Comparison of ENCODE assay signal across 26 cellular contexts in genomic region chr10:58627392-58627791, GRCh38.
"Had no signal": no experiment of that assay in that cellular context is flagged by ENCODE, and none has a peak within 500 bp of the region (broad histone marks: within the 10 kb centered on the region; RNA-seq: fewer than 3 reads in every experiment).

No MANE protein-coding gene starts in this region.

- H3K9me3 ChIP-seq: ovary, psoas muscle, spleen, stomach, thoracic aorta, thyroid gland, tibial nerve, upper lobe of left lung, uterus had no signal

- H3K4me3 ChIP-seq: neural progenitor cell, ovary, psoas muscle, skin epidermis, smooth muscle cell, spleen, stomach, thoracic aorta, thyroid gland, tibial nerve, upper lobe of left lung, uterus had no signal

- H3K36me3 ChIP-seq: neural progenitor cell, ovary, spleen, stomach, thoracic aorta, thyroid gland, tibial nerve, upper lobe of left lung, uterus had no signal

- H3K27ac ChIP-seq: neural progenitor cell, ovary, parathyroid adenoma, psoas muscle, skin epidermis, spleen, stomach, thoracic aorta, thyroid gland, tibial nerve, upper lobe of left lung, uterus had no signal

- H3K4me2 ChIP-seq: neural progenitor cell, smooth muscle cell had no signal

- H2AFZ ChIP-seq: neural progenitor cell, parathyroid adenoma had no signal

- ATAC-seq: naive thymus-derived CD4-positive, alpha-beta T cell; natural killer cell; psoas muscle; right cardiac atrium; sciatic nerve; stimulated activated effector memory CD8-positive, alpha-beta T cell treated with anti-CD3 and anti-CD28 coated beads, Interleukin-12 subunit alpha, Interleukin-12 subunit beta, amount 100 ng/mL, for 72 hours; stimulated activated naive B cell treated with anti-CD40 and anti-IgM and Interleukin-4, amounts not matched to agents 10 μg/mL and 1 μg/mL and 100 μg/mL, for 72 hours had no signal

- H3K4me1 ChIP-seq: parathyroid adenoma, spleen, stomach, uterus had no signal

- DNase-seq: naive thymus-derived CD4-positive, alpha-beta T cell; natural killer cell; occipital lobe; ovary; posterior cingulate gyrus; psoas muscle; right cardiac atrium; spleen; stimulated activated CD4-positive, alpha-beta T cell treated with anti-CD3 and anti-CD28 coated beads, Interleukin-12 subunit alpha, Interleukin-12 subunit beta, amount 100 ng/mL, for 4 hours; stimulated activated CD4-positive, alpha-beta T cell treated with anti-CD3 and anti-CD28 coated beads, Interleukin-1b, Interleukin-23, amount 100 ng/mL, for 48 hours; stimulated activated CD4-positive, alpha-beta T cell treated with anti-CD3 and anti-CD28 coated beads, Interleukin-4, amount 100 ng/mL, for 1 hour; stimulated activated naive B cell treated with anti-CD40 and anti-IgM and Interleukin-4, amounts not matched to agents 10 μg/mL and 1 μg/mL and 100 μg/mL, for 72 hours; stimulated activated naive CD4-positive, alpha-beta T cell treated with Interleukin-2 at 50 U/mL for 16 hours; stomach; thyroid gland; trophoblast cell; upper lobe of left lung; uterus had no signal

- H3K27me3 ChIP-seq: neural progenitor cell, ovary, spleen, stomach, thyroid gland, tibial nerve, upper lobe of left lung, uterus had no signal

- H3K9ac ChIP-seq: neural progenitor cell, parathyroid adenoma had no signal

- H3K79me2 ChIP-seq: parathyroid adenoma had no signal
